ENCODE assay signal across 8 cellular contexts in the genomic region with DNA sequence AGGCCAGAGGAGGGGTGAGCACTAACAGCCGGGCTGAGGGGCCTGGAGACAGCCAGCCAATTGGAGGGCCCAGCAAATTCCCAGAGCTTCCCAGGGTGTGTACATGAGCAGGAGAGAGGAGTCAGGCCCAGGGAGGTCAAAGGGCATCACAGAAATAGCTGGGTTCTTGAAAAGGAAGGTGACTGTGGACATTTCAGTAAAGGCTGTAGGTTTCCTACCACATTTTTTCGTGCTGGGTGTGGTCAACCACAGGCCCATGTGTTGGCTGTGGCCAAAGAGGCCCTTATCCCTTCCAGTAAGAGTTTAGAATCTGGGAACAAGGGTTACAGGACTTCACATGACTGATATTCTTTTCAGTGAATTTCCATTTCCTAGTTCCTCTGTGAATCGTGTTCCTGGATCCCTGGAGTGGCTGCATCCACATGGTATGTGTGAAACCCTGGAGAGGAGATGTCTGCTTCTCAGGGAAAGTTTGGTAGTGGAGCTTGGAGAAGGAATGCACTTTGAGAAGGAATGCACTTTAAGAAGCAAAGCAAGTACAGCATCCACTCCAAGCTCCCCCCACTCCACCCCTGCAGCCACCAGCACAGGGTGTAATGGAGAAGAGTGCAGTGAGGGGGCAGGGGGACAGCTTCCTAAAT.
DNase-seq lines count a peak whose midpoint lies in the region; ATAC-seq and TF ChIP-seq lines count a peak whose summit lies in the region.

No MANE protein-coding gene starts in this region.

- no peaks in the 10 kb centered on the region for H3K36me3 Mint-ChIP-seq in chondrocyte (ENCODE audit: low read depth)
- H3K36me3 Mint-ChIP-seq in natural killer cell = no peaks in the 10 kb centered on the region
- no peaks in the 10 kb centered on the region for H3K36me3 Mint-ChIP-seq in glutamatergic neuron (ENCODE audit: unreplicated experiment)

- no peaks in the 10 kb centered on the region for H3K27me3 Mint-ChIP-seq in chondrocyte (ENCODE audit: low read depth)
- H3K27me3 Mint-ChIP-seq in natural killer cell (ENCODE audit: low read depth in 2 of 2) = peaks cover 0 to 3% of the 10 kb centered on the region in 2 donors
- H3K27me3 Mint-ChIP-seq in glutamatergic neuron (ENCODE audit: unreplicated experiment) = no peaks in the 10 kb centered on the region

- no peak for TF ChIP-seq CTCF in chondrocyte (IDR thresholded peaks at IDR 0.05)
- TF ChIP-seq CTCF in natural killer cell (IDR thresholded peaks at IDR 0.05) = no peak
- no peak for TF ChIP-seq CTCF in glutamatergic neuron (IDR thresholded peaks at IDR 0.05; ENCODE audit: partially characterized antibody, unreplicated experiment)

- H3K9me3 Mint-ChIP-seq in chondrocyte (ENCODE audit: low read depth) (no peaks in the 10 kb centered on the region), natural killer cell (no peaks in the 10 kb centered on the region), glutamatergic neuron (ENCODE audit: unreplicated experiment) (peaks cover 3% of the 10 kb centered on the region)

- H3K4me1 Mint-ChIP-seq in chondrocyte (ENCODE audit: low read depth) = peaks cover 58% of the 10 kb centered on the region
- H3K4me1 Mint-ChIP-seq in natural killer cell = peaks cover 41 to 44% of the 10 kb centered on the region in 2 donors
- peaks cover 8% of the 10 kb centered on the region for H3K4me1 Mint-ChIP-seq in glutamatergic neuron (ENCODE audit: low read depth, unreplicated experiment)

- H3K4me3 Mint-ChIP-seq in chondrocyte (ENCODE audit: unreplicated experiment) (peak overlapping the region; percentile 43), natural killer cell (peak overlapping the region; percentile 38), glutamatergic neuron (ENCODE audit: unreplicated experiment) (no peak overlapping the region)

- DNase-seq in AG20443 (ENCODE audit: low spot score) (peak; percentile 78), LHCN-M2 (ENCODE audit: low read depth) (peak; percentile 95), chondrocyte (ENCODE audit: low spot score) (no peak), natural killer cell (no peak), NCI-H146 treated with DMSO at 0.1 percent for 48 hours (lab: John Stamatoyannopoulos, UW; ENCODE audit: unreplicated experiment) (no peak), NCI-H2107 (lab: John Stamatoyannopoulos, UW) (no peak), glutamatergic neuron (no peak)

- H3K27ac Mint-ChIP-seq in chondrocyte (ENCODE audit: unreplicated experiment) (peak overlapping the region; percentile 95), natural killer cell (peak overlapping the region in 1 of 2 donors; percentile 63), glutamatergic neuron (ENCODE audit: unreplicated experiment) (no peak overlapping the region)

- intact Hi-C loops in natural killer cell (cut with micrococcal nuclease) = no loop called here

- ATAC-seq in natural killer cell (no peak), GM18498 (IDR thresholded peaks at IDR 0.05; ENCODE audit: unreplicated experiment) (no peak)

Comparison
In these comparisons a context has a peak if more than half of its experiments do, and no peak if none do; other contexts are left out.
1. DNase-seq: peak in AG20443 (single experiment) and LHCN-M2 (single experiment); none in chondrocyte (single experiment), natural killer cell (single experiment), NCI-H146 treated with DMSO at 0.1 percent for 48 hours (single experiment), NCI-H2107 (single experiment) and glutamatergic neuron (single experiment).